In the genomic region with DNA sequence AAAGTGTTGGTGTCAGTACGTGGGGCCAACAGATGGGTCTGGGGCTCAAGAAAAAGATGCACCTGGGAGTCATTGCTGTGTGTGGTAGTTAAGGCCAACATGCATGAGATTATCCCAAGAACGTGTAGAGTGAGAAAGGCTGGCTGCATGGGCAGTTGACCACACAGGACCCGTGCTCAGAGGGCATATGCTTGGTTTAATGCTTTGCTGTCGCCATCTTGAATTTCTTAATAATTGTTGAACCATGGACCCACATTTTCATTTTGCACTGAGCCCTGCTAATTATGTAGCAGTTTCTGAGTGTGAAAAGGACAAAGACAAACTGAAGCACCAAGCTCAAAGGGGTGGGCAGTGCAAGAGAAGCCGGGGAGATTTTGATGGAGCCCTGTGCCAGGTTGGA, we compare ENCODE assay signal across 17 cellular contexts.
"Had no signal": no experiment of that assay in that cellular context is flagged by ENCODE, and none has a peak within 500 bp of the region (broad histone marks: within the 10 kb centered on the region; RNA-seq: fewer than 3 reads in every experiment).

No MANE protein-coding gene starts in this region.

- DNase-seq: colonic mucosa; cortex of kidney; effector CD8-positive, alpha-beta T cell; effector memory CD8-positive, alpha-beta T cell; erythroblast; foreskin keratinocyte; heart left ventricle; hypothalamus; left cardiac atrium; left ventricle myocardium superior; lower lobe of right lung; midbrain had no signal

- H3K4me3 ChIP-seq: colonic mucosa, gastroesophageal sphincter, heart left ventricle, hepatocyte, left lung, lower lobe of right lung had no signal

- H3K36me3 ChIP-seq: colonic mucosa, gastroesophageal sphincter, heart left ventricle, left lung, lower lobe of right lung had no signal

- H3K9me3 ChIP-seq: colonic mucosa, gastroesophageal sphincter, heart left ventricle, left lung, lower lobe of right lung had no signal

- H3K27ac ChIP-seq: colonic mucosa, epithelial cell of prostate, foreskin keratinocyte, gastroesophageal sphincter, heart left ventricle, left lung, lower lobe of right lung had no signal

- H3K4me1 ChIP-seq: colonic mucosa, foreskin keratinocyte, gastroesophageal sphincter, heart left ventricle, left lung, lower lobe of right lung had no signal

- H3K27me3 ChIP-seq: colonic mucosa, hepatocyte, left lung had no signal

- ATAC-seq: effector memory CD8-positive, alpha-beta T cell; esophagus mucosa; foreskin keratinocyte; gastroesophageal sphincter; heart left ventricle; left cardiac atrium; left lung; left ventricle myocardium superior; lower lobe of right lung had no signal
